In the genomic region with DNA sequence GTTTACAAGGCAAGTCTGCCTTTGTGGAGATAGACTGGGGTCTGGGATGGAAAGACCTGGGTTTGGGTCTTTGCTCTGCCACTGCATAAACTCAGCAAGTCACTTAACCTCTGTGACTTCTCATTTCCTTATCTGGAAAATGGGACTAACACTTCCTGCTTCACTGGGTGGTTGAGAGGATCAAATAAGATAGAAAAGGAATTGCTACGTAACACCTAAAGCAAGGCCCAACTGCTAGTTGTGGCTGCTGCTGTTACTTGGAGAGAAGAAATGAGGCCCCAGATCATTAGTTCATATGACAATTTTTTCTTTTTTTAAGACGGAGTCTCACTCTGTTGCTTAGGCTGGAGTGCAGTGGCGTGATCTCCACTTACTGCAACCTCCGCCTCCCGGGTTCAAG, we compare ENCODE assay signal across 1 cellular context.
TF ChIP-seq lines count a peak whose summit lies in the region.

No MANE protein-coding gene starts in this region.

TF ChIP-seq in K562, 482 proteins besides CTCF, POLR2A, EP300 and RAD21 (continued from another document):
- TF ChIP-seq SAFB2 (IDR thresholded peaks at IDR 0.05; ENCODE audit: borderline replicate concordance, low read depth, low read length, severe bottlenecking) = no peak
- no peak for TF ChIP-seq KDM5B (IDR thresholded peaks at IDR 0.05; ENCODE audit: insufficient replicate concordance, low read depth, low read length)
- no peak for TF ChIP-seq ZNF668 (CRISPR knock-in tag; IDR thresholded peaks at IDR 0.05)
- TF ChIP-seq POLR2B (IDR thresholded peaks at IDR 0.05; ENCODE audit: low read depth, partially characterized antibody) = no peak
- TF ChIP-seq ZNF583 (CRISPR knock-in tag; IDR thresholded peaks at IDR 0.05) = no peak
- TF ChIP-seq MEF2D (tag; conservative IDR thresholded peaks at IDR 0.05; ENCODE audit: low read depth) = no peak
- TF ChIP-seq ZNF133 (CRISPR knock-in tag; IDR thresholded peaks at IDR 0.05) = no peak
- TF ChIP-seq NR2C1 (IDR thresholded peaks at IDR 0.05) = no peak
- TF ChIP-seq NR2C1 (tag; IDR thresholded peaks at IDR 0.05) = 0 out of 2 replicates have a peak, but pooled peaks have one; percentile 24
- TF ChIP-seq, protein P1, sequence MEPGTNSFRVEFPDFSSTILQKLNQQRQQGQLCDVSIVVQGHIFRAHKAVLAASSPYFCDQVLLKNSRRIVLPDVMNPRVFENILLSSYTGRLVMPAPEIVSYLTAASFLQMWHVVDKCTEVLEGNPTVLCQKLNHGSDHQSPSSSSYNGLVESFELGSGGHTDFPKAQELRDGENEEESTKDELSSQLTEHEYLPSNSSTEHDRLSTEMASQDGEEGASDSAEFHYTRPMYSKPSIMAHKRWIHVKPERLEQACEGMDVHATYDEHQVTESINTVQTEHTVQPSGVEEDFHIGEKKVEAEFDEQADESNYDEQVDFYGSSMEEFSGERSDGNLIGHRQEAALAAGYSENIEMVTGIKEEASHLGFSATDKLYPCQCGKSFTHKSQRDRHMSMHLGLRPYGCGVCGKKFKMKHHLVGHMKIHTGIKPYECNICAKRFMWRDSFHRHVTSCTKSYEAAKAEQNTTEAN (CRISPR knock-in tag; IDR thresholded peaks at IDR 0.05) = no peak
- TF ChIP-seq MAFG (tag; conservative IDR thresholded peaks at IDR 0.05) = no peak
- TF ChIP-seq, protein P2, sequence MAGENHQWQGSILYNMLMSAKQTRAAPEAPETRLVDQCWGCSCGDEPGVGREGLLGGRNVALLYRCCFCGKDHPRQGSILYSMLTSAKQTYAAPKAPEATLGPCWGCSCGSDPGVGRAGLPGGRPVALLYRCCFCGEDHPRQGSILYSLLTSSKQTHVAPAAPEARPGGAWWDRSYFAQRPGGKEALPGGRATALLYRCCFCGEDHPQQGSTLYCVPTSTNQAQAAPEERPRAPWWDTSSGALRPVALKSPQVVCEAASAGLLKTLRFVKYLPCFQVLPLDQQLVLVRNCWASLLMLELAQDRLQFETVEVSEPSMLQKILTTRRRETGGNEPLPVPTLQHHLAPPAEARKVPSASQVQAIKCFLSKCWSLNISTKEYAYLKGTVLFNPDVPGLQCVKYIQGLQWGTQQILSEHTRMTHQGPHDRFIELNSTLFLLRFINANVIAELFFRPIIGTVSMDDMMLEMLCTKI (IDR thresholded peaks at IDR 0.05; ENCODE audit: partially characterized antibody) = no peak
- TF ChIP-seq TBP (optimal IDR thresholded peaks at IDR 0.05; ENCODE audit: low read depth, low read length) = no peak
- TF ChIP-seq, protein P3, sequence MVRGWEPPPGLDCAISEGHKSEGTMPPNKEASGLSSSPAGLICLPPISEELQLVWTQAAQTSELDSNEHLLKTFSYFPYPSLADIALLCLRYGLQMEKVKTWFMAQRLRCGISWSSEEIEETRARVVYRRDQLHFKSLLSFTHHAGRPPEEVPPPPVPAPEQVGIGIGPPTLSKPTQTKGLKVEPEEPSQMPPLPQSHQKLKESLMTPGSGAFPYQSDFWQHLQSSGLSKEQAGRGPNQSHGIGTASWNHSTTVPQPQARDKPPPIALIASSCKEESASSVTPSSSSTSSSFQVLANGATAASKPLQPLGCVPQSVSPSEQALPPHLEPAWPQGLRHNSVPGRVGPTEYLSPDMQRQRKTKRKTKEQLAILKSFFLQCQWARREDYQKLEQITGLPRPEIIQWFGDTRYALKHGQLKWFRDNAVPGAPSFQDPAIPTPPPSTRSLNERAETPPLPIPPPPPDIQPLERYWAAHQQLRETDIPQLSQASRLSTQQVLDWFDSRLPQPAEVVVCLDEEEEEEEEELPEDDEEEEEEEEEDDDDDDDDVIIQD (CRISPR knock-in tag; IDR thresholded peaks at IDR 0.05) = no peak
- no peak for TF ChIP-seq CTBP1 (IDR thresholded peaks at IDR 0.05; ENCODE audit: borderline replicate concordance)
- TF ChIP-seq ZNF561 (CRISPR knock-in tag; conservative IDR thresholded peaks at IDR 0.05) = no peak
- TF ChIP-seq ZNF76 (CRISPR knock-in tag; IDR thresholded peaks at IDR 0.05; ENCODE audit: borderline replicate concordance) = no peak
- peak; percentile 38; the same call in 1 of the 2 replicates for TF ChIP-seq NFE2 (IDR thresholded peaks at IDR 0.05; ENCODE audit: low read depth)
- TF ChIP-seq ZBTB8A (IDR thresholded peaks at IDR 0.05; ENCODE audit: partially characterized antibody) = no peak
- TF ChIP-seq ILK (tag; IDR thresholded peaks at IDR 0.05; ENCODE audit: borderline replicate concordance, low read depth) = no peak
- no peak for TF ChIP-seq ZSCAN32 (CRISPR knock-in tag; IDR thresholded peaks at IDR 0.05)
- TF ChIP-seq HMG20B (CRISPR knock-in tag; IDR thresholded peaks at IDR 0.05) = no peak
- TF ChIP-seq ZFP36 (IDR thresholded peaks at IDR 0.05; ENCODE audit: low read depth, low read length, partially characterized antibody) = no peak
- no peak for TF ChIP-seq SP1 (CRISPR knock-in tag; IDR thresholded peaks at IDR 0.05)
- TF ChIP-seq, protein P4, sequence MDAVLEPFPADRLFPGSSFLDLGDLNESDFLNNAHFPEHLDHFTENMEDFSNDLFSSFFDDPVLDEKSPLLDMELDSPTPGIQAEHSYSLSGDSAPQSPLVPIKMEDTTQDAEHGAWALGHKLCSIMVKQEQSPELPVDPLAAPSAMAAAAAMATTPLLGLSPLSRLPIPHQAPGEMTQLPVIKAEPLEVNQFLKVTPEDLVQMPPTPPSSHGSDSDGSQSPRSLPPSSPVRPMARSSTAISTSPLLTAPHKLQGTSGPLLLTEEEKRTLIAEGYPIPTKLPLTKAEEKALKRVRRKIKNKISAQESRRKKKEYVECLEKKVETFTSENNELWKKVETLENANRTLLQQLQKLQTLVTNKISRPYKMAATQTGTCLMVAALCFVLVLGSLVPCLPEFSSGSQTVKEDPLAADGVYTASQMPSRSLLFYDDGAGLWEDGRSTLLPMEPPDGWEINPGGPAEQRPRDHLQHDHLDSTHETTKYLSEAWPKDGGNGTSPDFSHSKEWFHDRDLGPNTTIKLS (IDR thresholded peaks at IDR 0.05; ENCODE audit: borderline replicate concordance, low read depth) = no peak
- no peak for TF ChIP-seq NCOA6 (IDR thresholded peaks at IDR 0.05)
- 0 out of 2 replicates have a peak, but pooled peaks have one; percentile 10 for TF ChIP-seq ZKSCAN8 (CRISPR knock-in tag; IDR thresholded peaks at IDR 0.05)
- TF ChIP-seq, protein P5, sequence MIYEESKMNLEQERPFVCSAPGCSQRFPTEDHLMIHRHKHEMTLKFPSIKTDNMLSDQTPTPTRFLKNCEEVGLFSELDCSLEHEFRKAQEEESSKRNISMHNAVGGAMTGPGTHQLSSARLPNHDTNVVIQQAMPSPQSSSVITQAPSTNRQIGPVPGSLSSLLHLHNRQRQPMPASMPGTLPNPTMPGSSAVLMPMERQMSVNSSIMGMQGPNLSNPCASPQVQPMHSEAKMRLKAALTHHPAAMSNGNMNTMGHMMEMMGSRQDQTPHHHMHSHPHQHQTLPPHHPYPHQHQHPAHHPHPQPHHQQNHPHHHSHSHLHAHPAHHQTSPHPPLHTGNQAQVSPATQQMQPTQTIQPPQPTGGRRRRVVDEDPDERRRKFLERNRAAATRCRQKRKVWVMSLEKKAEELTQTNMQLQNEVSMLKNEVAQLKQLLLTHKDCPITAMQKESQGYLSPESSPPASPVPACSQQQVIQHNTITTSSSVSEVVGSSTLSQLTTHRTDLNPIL (CRISPR knock-in tag; IDR thresholded peaks at IDR 0.05) = no peak
- no peak for TF ChIP-seq POLR2G (IDR thresholded peaks at IDR 0.05; ENCODE audit: low read depth, low read length)
- 0 out of 2 replicates have a peak, but pooled peaks have one; percentile 0 for TF ChIP-seq TAL1 (IDR thresholded peaks at IDR 0.05)
- TF ChIP-seq PHF20 (IDR thresholded peaks at IDR 0.05; ENCODE audit: partially characterized antibody) = no peak
- TF ChIP-seq CXXC5 (CRISPR knock-in tag; IDR thresholded peaks at IDR 0.05) = peak; percentile 11; the same call in 1 of the 2 replicates
- TF ChIP-seq PTBP1 (IDR thresholded peaks at IDR 0.05; ENCODE audit: low read depth, low read length) = no peak
